10 cellular contexts compared by ENCODE assay signal in the genomic region with DNA sequence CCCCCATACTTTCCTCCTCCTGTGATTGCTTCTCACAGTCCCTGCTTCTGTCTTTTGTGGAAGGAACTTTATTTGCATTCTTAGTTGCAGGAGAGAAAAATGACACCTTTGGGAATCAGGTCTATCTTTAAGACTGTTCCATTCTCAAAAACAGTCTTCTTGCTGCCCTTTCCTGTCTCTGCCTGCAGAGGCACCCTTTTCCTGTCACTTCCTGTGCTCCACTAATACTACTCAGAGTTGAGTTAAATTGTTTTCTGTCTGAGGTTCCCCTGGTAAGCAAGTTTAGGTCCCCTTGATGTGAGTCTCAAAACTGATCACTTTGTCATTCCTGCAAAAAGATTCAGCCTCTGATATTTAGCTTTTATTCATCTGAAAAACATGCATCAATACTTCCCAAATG.
DNase-seq lines count a peak whose midpoint lies in the region; ATAC-seq and TF ChIP-seq lines count a peak whose summit lies in the region.
"Had no signal": no experiment of that assay in that cellular context is flagged by ENCODE, and none has a peak within 500 bp of the region (broad histone marks: within the 10 kb centered on the region; RNA-seq: fewer than 3 reads in every experiment).

No MANE protein-coding gene starts in this region.

- ATAC-seq in GM21423 (IDR thresholded peaks at IDR 0.05; ENCODE audit: unreplicated experiment) = peak; percentile 79
- no peak for ATAC-seq in GM18867 (IDR thresholded peaks at IDR 0.05; ENCODE audit: unreplicated experiment)
- ATAC-seq: naive thymus-derived CD4-positive, alpha-beta T cell; stimulated activated naive CD8-positive, alpha-beta T cell treated with anti-CD3 and anti-CD28 coated beads, Interleukin-15, Interleukin-2, amounts not matched to agents 100 U/mL and 50 U/mL, for 24 hours had no signal

- no peak overlapping the region for H3K9ac ChIP-seq in SK-N-SH

- no peaks in the 10 kb centered on the region for H3F3A ChIP-seq in SK-N-SH (replicated peaks; ENCODE audit: insufficient read depth)

- TF ChIP-seq CTCF in GM12864 (IDR thresholded peaks at IDR 0.05; ENCODE audit: low read depth, low read length, missing control alignments) (peak; percentile 74), kidney epithelial cell (IDR thresholded peaks at IDR 0.05; ENCODE audit: insufficient read depth, low read length, poor library complexity, severe bottlenecking) (peak; percentile 50), SK-N-SH (IDR thresholded peaks at IDR 0.05) (no peak)

- H3K79me2 ChIP-seq in SK-N-SH (ENCODE audit: insufficient read depth) = no peaks in the 10 kb centered on the region

- H3K4me3 ChIP-seq in GM12864 (ENCODE audit: low read depth, low read length) (no peak overlapping the region), kidney epithelial cell (ENCODE audit: low read depth, low read length) (no peak overlapping the region), SK-N-SH (ENCODE audit: low read depth in 2 of 2, low read length in 1 of 2) (no peak overlapping the region)

- no peaks in the 10 kb centered on the region for H3K36me3 ChIP-seq in kidney epithelial cell (ENCODE audit: control insufficient read depth, insufficient read depth, low read length)
- no peaks in the 10 kb centered on the region for H3K36me3 ChIP-seq in SK-N-SH (replicated peaks in 1 of 2; ENCODE audit: control insufficient read depth in 1 of 2, insufficient read depth in 2 of 2, low read length in 1 of 2)

- H3K4me2 ChIP-seq in SK-N-SH = no peak overlapping the region

- H3K27ac ChIP-seq in SK-N-SH (ENCODE audit: low read depth in 2 of 2, low read length in 1 of 2) = no peak overlapping the region

- H4K20me1 ChIP-seq in SK-N-SH (ENCODE audit: insufficient read depth) = no peaks in the 10 kb centered on the region

- H3K9me3 ChIP-seq in SK-N-SH = no peaks in the 10 kb centered on the region

- POLR2A ChIA-PET in SK-N-SH (lab: Yijun Ruan, JAX) = no interaction called here

- intact Hi-C loops in posterior vena cava (cut with DNase I) = no loop called here

- TF ChIP-seq EP300 in SK-N-SH (IDR thresholded peaks at IDR 0.05; ENCODE audit: borderline replicate concordance in 1 of 2, low read depth in 1 of 2, low read length in 1 of 2) = no peak

- no peak overlapping the region for H2AFZ ChIP-seq in SK-N-SH (ENCODE audit: low read depth)

- H3K4me1 ChIP-seq in SK-N-SH (ENCODE audit: control insufficient read depth in 1 of 2, insufficient read depth in 2 of 2, low read depth in 1 of 2, low read length in 1 of 2) = no peaks in the 10 kb centered on the region

- CTCF ChIA-PET in SK-N-SH (lab: Yijun Ruan, JAX) = no interaction called here

- no peak for TF ChIP-seq RAD21 in SK-N-SH (IDR thresholded peaks at IDR 0.05; ENCODE audit: low read length)

- H3K27me3 ChIP-seq in kidney epithelial cell (ENCODE audit: control insufficient read depth, insufficient read depth, low read length) (no peaks in the 10 kb centered on the region), SK-N-SH (ENCODE audit: insufficient read depth) (no peaks in the 10 kb centered on the region)

- DNase-seq in GM12864 (ENCODE audit: low read depth) (no peak), NAMALWA (ENCODE audit: low spot score) (peak; percentile 39), kidney epithelial cell (ENCODE audit: low read depth) (no peak), NCI-H187 (lab: John Stamatoyannopoulos, UW) (no peak), SK-N-SH (no peak), posterior vena cava (ENCODE audit: low spot score) (no peak)
- DNase-seq: stimulated activated naive CD8-positive, alpha-beta T cell treated with anti-CD3 and anti-CD28 coated beads, Interleukin-15, Interleukin-2, amounts not matched to agents 100 U/mL and 50 U/mL, for 24 hours had no signal

- H3K9me2 ChIP-seq in SK-N-SH = no peaks in the 10 kb centered on the region

TF ChIP-seq in SK-N-SH, 30 proteins besides CTCF, POLR2A, EP300 and RAD21:
- TF ChIP-seq ELF1 (IDR thresholded peaks at IDR 0.05) (no peak), NFIC (IDR thresholded peaks at IDR 0.05; ENCODE audit: borderline replicate concordance) (no peak), RFX5 (IDR thresholded peaks at IDR 0.05; ENCODE audit: low read length) (no peak), TCF12 (IDR thresholded peaks at IDR 0.05) (no peak), JUND (IDR thresholded peaks at IDR 0.05) (no peak), FOSL2 (IDR thresholded peaks at IDR 0.05; ENCODE audit: borderline replicate concordance, low read depth) (no peak), FOXJ3 (CRISPR knock-in tag; IDR thresholded peaks at IDR 0.05) (no peak), NRF1 (IDR thresholded peaks at IDR 0.05; ENCODE audit: low read depth, low read length) (no peak), YY1 (IDR thresholded peaks at IDR 0.05; ENCODE audit: low read depth) (no peak)
- TF ChIP-seq, protein P1, sequence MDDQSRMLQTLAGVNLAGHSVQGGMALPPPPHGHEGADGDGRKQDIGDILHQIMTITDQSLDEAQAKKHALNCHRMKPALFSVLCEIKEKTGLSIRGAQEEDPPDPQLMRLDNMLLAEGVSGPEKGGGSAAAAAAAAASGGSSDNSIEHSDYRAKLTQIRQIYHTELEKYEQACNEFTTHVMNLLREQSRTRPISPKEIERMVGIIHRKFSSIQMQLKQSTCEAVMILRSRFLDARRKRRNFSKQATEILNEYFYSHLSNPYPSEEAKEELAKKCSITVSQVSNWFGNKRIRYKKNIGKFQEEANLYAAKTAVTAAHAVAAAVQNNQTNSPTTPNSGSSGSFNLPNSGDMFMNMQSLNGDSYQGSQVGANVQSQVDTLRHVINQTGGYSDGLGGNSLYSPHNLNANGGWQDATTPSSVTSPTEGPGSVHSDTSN (IDR thresholded peaks at IDR 0.05) = no peak
- TF ChIP-seq, protein P2, sequence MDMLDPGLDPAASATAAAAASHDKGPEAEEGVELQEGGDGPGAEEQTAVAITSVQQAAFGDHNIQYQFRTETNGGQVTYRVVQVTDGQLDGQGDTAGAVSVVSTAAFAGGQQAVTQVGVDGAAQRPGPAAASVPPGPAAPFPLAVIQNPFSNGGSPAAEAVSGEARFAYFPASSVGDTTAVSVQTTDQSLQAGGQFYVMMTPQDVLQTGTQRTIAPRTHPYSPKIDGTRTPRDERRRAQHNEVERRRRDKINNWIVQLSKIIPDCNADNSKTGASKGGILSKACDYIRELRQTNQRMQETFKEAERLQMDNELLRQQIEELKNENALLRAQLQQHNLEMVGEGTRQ (IDR thresholded peaks at IDR 0.05; ENCODE audit: borderline replicate concordance, low read depth, low read length) = no peak
- TF ChIP-seq, protein P3, sequence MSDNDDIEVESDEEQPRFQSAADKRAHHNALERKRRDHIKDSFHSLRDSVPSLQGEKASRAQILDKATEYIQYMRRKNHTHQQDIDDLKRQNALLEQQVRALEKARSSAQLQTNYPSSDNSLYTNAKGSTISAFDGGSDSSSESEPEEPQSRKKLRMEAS (IDR thresholded peaks at IDR 0.05; ENCODE audit: low read depth) = no peak
